17 cellular contexts compared by ENCODE assay signal in genomic region chr1:92201973-92202372, GRCh38. TPM values are rescaled to one million over a fixed set of nuclear protein-coding genes. Genes with fewer than 3 reads are reported as not detected.
A peak's percentile ranks its signal among the peaks of the same experiment; 100 is the strongest.
DNase-seq lines count a peak whose midpoint lies in the region; ATAC-seq and TF ChIP-seq lines count a peak whose summit lies in the region.
"Had no signal": no experiment of that assay in that cellular context is flagged by ENCODE, and none has a peak within 500 bp of the region (broad histone marks: within the 10 kb centered on the region; RNA-seq: fewer than 3 reads in every experiment).

No MANE protein-coding gene starts in this region.

- H3K4me1 ChIP-seq in CD4-positive, alpha-beta memory T cell (ENCODE audit: insufficient read depth, low read length), result peaks cover 6% of the 10 kb centered on the region
- no peaks in the 10 kb centered on the region for H3K4me1 ChIP-seq in body of pancreas
- H3K4me1 ChIP-seq: suprapubic skin had no signal

- POLR2A ChIA-PET in CD4-positive, alpha-beta memory T cell (lab: Charles Lee; ENCODE audit: partially characterized antibody), result no interaction called here

- TF ChIP-seq CTCF in choroid plexus epithelial cell (conservative IDR thresholded peaks at IDR 0.05; ENCODE audit: low read depth, low read length) (no peak), body of pancreas (IDR thresholded peaks at IDR 0.05) (no peak)

- DNase-seq in CD4-positive, alpha-beta memory T cell, result peak in 3 of 5 donors; percentile 0 to 4 (median 2)
- DNase-seq in Jurkat, Clone E6-1 (ENCODE audit: low read depth, low spot score), result peak; percentile 41
- DNase-seq in SKM-1 (lab: John Stamatoyannopoulos, UW; ENCODE audit: unreplicated experiment) (peak; percentile 80), choroid plexus epithelial cell (ENCODE audit: low read depth) (peak; percentile 23), body of pancreas (no peak), SK-N-DZ (ENCODE audit: low spot score) (no peak), KG1 (lab: John Stamatoyannopoulos, UW) (no peak), NCI-H2227 (lab: John Stamatoyannopoulos, UW; ENCODE audit: unreplicated experiment) (no peak)
- DNase-seq: cerebellar nuclear complex; NCI-H2029 treated with DMSO at 0.1 percent for 48 hours; right cardiac atrium; stimulated activated CD4-positive, alpha-beta T cell treated with anti-CD3 and anti-CD28 coated beads, Interleukin-1b, Interleukin-23, amount 100 ng/mL, for 48 hours had no signal

- H3K36me3 Mint-ChIP-seq in CD4-positive, alpha-beta memory T cell, result no peaks in the 10 kb centered on the region
- H3K36me3 Mint-ChIP-seq: memory B cell had no signal

- WGBS in body of pancreas, 2 donors, result 72 to 77% methylated on average over 5 of the region's 5 CpGs

- CTCF ChIA-PET in CD4-positive, alpha-beta memory T cell (lab: Charles Lee; ENCODE audit: partially characterized antibody), result no interaction called here

- H3K27me3 Mint-ChIP-seq in CD4-positive, alpha-beta memory T cell, result no peaks in the 10 kb centered on the region
- H3K27me3 Mint-ChIP-seq: memory B cell had no signal

- ATAC-seq in body of pancreas, result no peak
- ATAC-seq: right cardiac atrium had no signal

- TF ChIP-seq POLR2A in body of pancreas (IDR thresholded peaks at IDR 0.05), result no peak

- peaks cover 0 to 6% (median 0%) of the 10 kb centered on the region in 8 donors for H3K9me3 Mint-ChIP-seq in CD4-positive, alpha-beta memory T cell

- H3K4me1 Mint-ChIP-seq in CD4-positive, alpha-beta memory T cell, result peaks cover 6 to 17% (median 9%) of the 10 kb centered on the region in 4 donors

- no peaks in the 10 kb centered on the region for H3K36me3 ChIP-seq in CD4-positive, alpha-beta memory T cell (ENCODE audit: insufficient read depth, low read length)
- no peaks in the 10 kb centered on the region for H3K36me3 ChIP-seq in body of pancreas (replicated peaks in 1 of 2; ENCODE audit: insufficient read depth in 1 of 2, low read depth in 2 of 2)
- H3K36me3 ChIP-seq: suprapubic skin had no signal

- H3K4me3 ChIP-seq in CD4-positive, alpha-beta memory T cell (ENCODE audit: low read length in 2 of 2), result no peak overlapping the region
- H3K4me3 ChIP-seq in Jurkat, Clone E6-1 (ENCODE audit: low read length), result no peak overlapping the region
- no peak overlapping the region for H3K4me3 ChIP-seq in choroid plexus epithelial cell (ENCODE audit: low read depth, low read length)
- no peak overlapping the region for H3K4me3 ChIP-seq in body of pancreas
- H3K4me3 ChIP-seq: suprapubic skin had no signal

- no peaks in the 10 kb centered on the region for H3K27me3 ChIP-seq in CD4-positive, alpha-beta memory T cell (ENCODE audit: insufficient read depth, low read length)
- H3K27me3 ChIP-seq in body of pancreas, result no peaks in the 10 kb centered on the region
- H3K27me3 ChIP-seq: suprapubic skin had no signal

- intact Hi-C loops in CD4-positive, alpha-beta memory T cell (cut with micrococcal nuclease), result no loop called here
- intact Hi-C loops in body of pancreas (cut with DNase I), result no loop called here

- peak overlapping the region in 4 of 8 donors; percentile 0 to 24 (median 13) for H3K4me3 Mint-ChIP-seq in CD4-positive, alpha-beta memory T cell
- H3K4me3 Mint-ChIP-seq: memory B cell had no signal

- H3K27ac ChIP-seq in CD4-positive, alpha-beta memory T cell (ENCODE audit: low read depth, low read length), result no peak overlapping the region
- no peak overlapping the region for H3K27ac ChIP-seq in body of pancreas
- H3K27ac ChIP-seq: suprapubic skin had no signal

- H3K9me3 ChIP-seq in CD4-positive, alpha-beta memory T cell (ENCODE audit: control insufficient read depth in 1 of 2, low read length in 2 of 2), result no peaks in the 10 kb centered on the region
- H3K9me3 ChIP-seq in body of pancreas, result no peaks in the 10 kb centered on the region

- H3K27ac Mint-ChIP-seq in CD4-positive, alpha-beta memory T cell, result peak overlapping the region in 5 of 7 donors; percentile 7 to 75 (median 17)
- H3K27ac Mint-ChIP-seq: memory B cell had no signal

RNA-seq across cellular contexts. Expression of gene C1orf146, which starts 15.7 kb away (rescaled TPM):
- not detected for total RNA-seq in CD4-positive, alpha-beta memory T cell
- polyA plus RNA-seq in CD4-positive, alpha-beta memory T cell, result not detected
- polyA plus RNA-seq in Jurkat, Clone E6-1 (2012; ENCODE audit: insufficient read depth, insufficient read length), result not detected
- total RNA-seq in body of pancreas, result not detected
- not detected in 2 replicates for polyA plus RNA-seq in SK-N-DZ (2014; cell fraction: cytosol; rRNA removed)
- polyA plus RNA-seq in SK-N-DZ (2014; cell fraction: nucleus; rRNA removed), result not detected in 2 replicates
- total RNA-seq: right cardiac atrium; RPMI7951; suprapubic skin; T-helper 2 cell treated with Interferon-gamma antibody and Interleukin-4, amounts not matched to agents 100 ng/mL and 5 ng/mL, for 36 hours had no signal
- polyA plus RNA-seq: neural cell, right cardiac atrium had no signal

Comparison
In these comparisons a context has a peak if more than half of its experiments do, and no peak if none do; other contexts are left out.
1. DNase-seq: peak in CD4-positive, alpha-beta memory T cell (3 of 5), Jurkat, Clone E6-1 (single experiment), SKM-1 (single experiment) and choroid plexus epithelial cell (single experiment); none in body of pancreas (0 of 4), SK-N-DZ (single experiment), KG1 (single experiment) and NCI-H2227 (single experiment).